ENCODE assay signal across 8 cellular contexts in genomic region chr10:31808258-31809218, GRCh38.
A peak's percentile ranks its signal among the peaks of the same experiment; 100 is the strongest.
DNase-seq lines count a peak whose midpoint lies in the region; ATAC-seq and TF ChIP-seq lines count a peak whose summit lies in the region.

No MANE protein-coding gene starts in this region.

- H3K4me1 ChIP-seq in mucosa of descending colon (ENCODE audit: low read depth) (no peaks in the 10 kb centered on the region), transverse colon (peaks cover 0 to 9% (median 4%) of the 10 kb centered on the region in 4 donors)

- no peak overlapping the region for H3K4me3 Mint-ChIP-seq in endothelial cell (ENCODE audit: unreplicated experiment)

- H3K27ac ChIP-seq in C4-2B (no peak overlapping the region), transverse colon (peak overlapping the region; percentile 50 to 70 (median 60))

- intact Hi-C loops in mucosa of descending colon (cut with DNase I, micrococcal nuclease): no loop called here
- intact Hi-C loops in transverse colon (cut with DNase I; ENCODE audit: low total_unique reads): no loop called here

- H3K36me3 Mint-ChIP-seq in endothelial cell (ENCODE audit: low read depth, unreplicated experiment): no peaks in the 10 kb centered on the region

- H3K36me3 ChIP-seq in mucosa of descending colon (ENCODE audit: low read depth) (no peaks in the 10 kb centered on the region), transverse colon (peaks cover 0 to 7% (median 2%) of the 10 kb centered on the region in 4 donors)

- peak; percentile 65 for ATAC-seq in mucosa of descending colon

- H3K27me3 Mint-ChIP-seq in endothelial cell (ENCODE audit: unreplicated experiment): no peaks in the 10 kb centered on the region

- H3K27ac Mint-ChIP-seq in endothelial cell (ENCODE audit: unreplicated experiment): peak overlapping the region; percentile 30

- peaks cover 8% of the 10 kb centered on the region for H3K4me1 Mint-ChIP-seq in endothelial cell (ENCODE audit: unreplicated experiment)

- no peak for TF ChIP-seq POLR2A in transverse colon (IDR thresholded peaks at IDR 0.05)

- H3K27me3 ChIP-seq in transverse colon: no peaks in the 10 kb centered on the region

- in situ Hi-C loops in GM13976 (cut with MboI; ENCODE audit: low sequenced_read_pairs, unreplicated experiment): loop anchor here (25.0 kb wide), 1 partner anchor 1071 kb away; no protein-coding TSS in a partner anchor
- in situ Hi-C loops in KBM-7 (cut with MboI; ENCODE audit: low pct_unique_long_range_greater_than_20kb, low sequenced_read_pairs): no loop called here
- in situ Hi-C loops in transverse colon (cut with MboI; ENCODE audit: low pct_ligation_motif_present in 1 of 4, low pct_unique_long_range_greater_than_20kb in 1 of 4, low sequenced_read_pairs in 3 of 4): loop anchor here in 3 of 4 donors (10.0 to 25.0 kb wide), 3 partner anchors 1021 to 1084 kb away; no protein-coding TSS in a partner anchor

- H3K9me3 ChIP-seq in mucosa of descending colon (no peaks in the 10 kb centered on the region), transverse colon (no peaks in the 10 kb centered on the region)

- DNase-seq in GM13976 (ENCODE audit: low spot score) (peak; percentile 28), KBM-7 (peak; percentile 70), UCSD-AML1 (lab: John Stamatoyannopoulos, UW; ENCODE audit: unreplicated experiment) (peak; percentile 22), endothelial cell (ENCODE audit: low spot score) (no peak), mucosa of descending colon (peak in 1 of 3 donors; percentile 17), transverse colon (peak; percentile 11), SHP77 treated with DMSO at 0.1 percent for 48 hours (lab: John Stamatoyannopoulos, UW) (no peak)

- TF ChIP-seq EP300 in transverse colon (IDR thresholded peaks at IDR 0.05; ENCODE audit: low read depth): no peak

- TF ChIP-seq CTCF in C4-2B (conservative IDR thresholded peaks at IDR 0.05) (peak; percentile 74), GM13976 (IDR thresholded peaks at IDR 0.05; ENCODE audit: borderline replicate concordance, control extremely low read depth, extremely low read depth, insufficient read depth, missing control alignments) (no peak), endothelial cell (IDR thresholded peaks at IDR 0.05; ENCODE audit: unreplicated experiment) (peak; percentile 76), mucosa of descending colon (IDR thresholded peaks at IDR 0.05) (no peak), transverse colon (IDR thresholded peaks at IDR 0.05) (peak; percentile 47 to 73 (median 60))

- H3K4me3 ChIP-seq in mucosa of descending colon (no peak overlapping the region), transverse colon (peak overlapping the region in 1 of 4 donors; percentile 10)

- H3K9me3 Mint-ChIP-seq in endothelial cell (ENCODE audit: unreplicated experiment): no peaks in the 10 kb centered on the region

- WGBS in transverse colon (ENCODE audit: low coverage in 1 of 2), 2 donors: 48 to 81% methylated on average over 2 to 6 of the region's 6 CpGs

Comparison
In these comparisons a context has a peak if more than half of its experiments do, and no peak if none do; other contexts are left out.
1. CTCF ChIP-seq: peak in C4-2B (single experiment), endothelial cell (single experiment) and transverse colon (5 of 5); none in GM13976 (single experiment) and mucosa of descending colon (single experiment).
2. DNase-seq: peak in GM13976 (single experiment), KBM-7 (single experiment), UCSD-AML1 (single experiment) and transverse colon (single experiment); none in endothelial cell (single experiment) and SHP77 treated with DMSO at 0.1 percent for 48 hours (single experiment).